In the genomic region with DNA sequence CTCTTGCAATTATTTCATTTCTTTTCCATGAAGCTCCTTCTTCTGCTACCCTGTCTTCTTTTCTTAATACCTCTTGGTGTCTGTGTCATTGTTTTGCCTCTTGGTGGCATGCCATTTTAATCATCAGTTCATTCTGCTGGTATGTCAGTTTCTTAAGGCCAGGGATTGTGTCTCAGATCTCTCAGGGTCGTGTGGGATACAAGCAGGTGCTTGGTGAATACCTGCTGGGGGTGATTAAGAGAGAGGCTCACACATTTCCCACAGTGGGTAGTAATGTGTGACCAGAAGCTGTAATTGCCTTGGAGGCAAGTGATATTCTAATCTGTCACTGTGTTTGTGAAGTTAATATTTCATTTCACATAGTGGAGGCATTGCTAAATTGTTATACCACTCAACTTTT, we compare ENCODE assay signal across 17 cellular contexts.
DNase-seq lines count a peak whose midpoint lies in the region; ATAC-seq and TF ChIP-seq lines count a peak whose summit lies in the region.
"Had no signal": no experiment of that assay in that cellular context is flagged by ENCODE, and none has a peak within 500 bp of the region (broad histone marks: within the 10 kb centered on the region; RNA-seq: fewer than 3 reads in every experiment).

No MANE protein-coding gene starts in this region.

- H3K27ac ChIP-seq in GM23338 (ENCODE audit: low read depth): no peak overlapping the region
- no peak overlapping the region for H3K27ac ChIP-seq in effector memory CD4-positive, alpha-beta T cell (ENCODE audit: insufficient read depth, low read length, poor library complexity, severe bottlenecking)
- H3K27ac ChIP-seq: C4-2B, HL-60 had no signal

- H3K4me2 ChIP-seq in GM23338: no peak overlapping the region

- H3F3A ChIP-seq in GM23338 (replicated peaks; ENCODE audit: low read depth): no peaks in the 10 kb centered on the region

- no peak overlapping the region for H2AFZ ChIP-seq in GM23338

- no peaks in the 10 kb centered on the region for H3K36me3 ChIP-seq in GM23338 (ENCODE audit: insufficient read depth)
- H3K36me3 ChIP-seq in effector memory CD4-positive, alpha-beta T cell (ENCODE audit: control insufficient read depth, insufficient read depth, low read length): no peaks in the 10 kb centered on the region
- H3K36me3 ChIP-seq: HAP-1 had no signal

- H3K4me3 ChIP-seq in epithelial cell of proximal tubule (ENCODE audit: low read depth, low read length) (no peak overlapping the region), GM23338 (no peak overlapping the region)
- H3K4me3 ChIP-seq in effector memory CD4-positive, alpha-beta T cell (ENCODE audit: insufficient read depth, low read depth, low read length, poor library complexity, severe bottlenecking): no peak overlapping the region
- H3K4me3 ChIP-seq: GM12878, HAP-1 had no signal

- no peaks in the 10 kb centered on the region for H3K27me3 Mint-ChIP-seq in GM23338 (ENCODE audit: insufficient read depth, low read depth, poor library complexity)
- H3K27me3 Mint-ChIP-seq: CD4-positive, alpha-beta T cell had no signal

- no peak for TF ChIP-seq CTCF in epithelial cell of proximal tubule (conservative IDR thresholded peaks at IDR 0.05; ENCODE audit: low read depth, low read length)
- no peak for TF ChIP-seq CTCF in GM23338 (conservative IDR thresholded peaks at IDR 0.05; ENCODE audit: low read depth in 2 of 2)

- H3K9me2 ChIP-seq in GM23338 (ENCODE audit: insufficient read depth): peaks cover 12% of the 10 kb centered on the region

- ATAC-seq in GM23338: no peak
- ATAC-seq: GM12878 had no signal

- in situ Hi-C loops in Caki2 (cut with HindIII; ENCODE audit: low pct_unique_long_range_greater_than_20kb, low sequenced_read_pairs): no loop called here

- H3K79me2 ChIP-seq in GM23338 (replicated peaks; ENCODE audit: insufficient read depth): no peaks in the 10 kb centered on the region

- H3K27ac Mint-ChIP-seq in GM23338: no peak overlapping the region
- H3K27ac Mint-ChIP-seq: CD4-positive, alpha-beta T cell had no signal

- DNase-seq in COR-L47 (lab: John Stamatoyannopoulos, UW) (peak; percentile 16), Caki2 (ENCODE audit: low read depth) (peak; percentile 12), epithelial cell of proximal tubule (ENCODE audit: low read depth) (peak; percentile 19), renal cortical epithelial cell (ENCODE audit: low read depth) (peak; percentile 55), GM23338 (ENCODE audit: low spot score) (no peak)
- DNase-seq in effector memory CD4-positive, alpha-beta T cell: no peak
- DNase-seq: ACHN; Calu3; CD4-positive, alpha-beta T cell; DMS 273 treated with DMSO at 0.1 percent for 48 hours; DMS53; DND-41; EL had no signal

- no peaks in the 10 kb centered on the region for H4K20me1 ChIP-seq in GM23338 (replicated peaks; ENCODE audit: insufficient read depth)

- no peaks in the 10 kb centered on the region for H3K9me3 ChIP-seq in effector memory CD4-positive, alpha-beta T cell (ENCODE audit: control insufficient read depth, low read length)
- H3K9me3 ChIP-seq: HAP-1 had no signal

- no peak overlapping the region for H3K4me3 Mint-ChIP-seq in GM23338
- H3K4me3 Mint-ChIP-seq: CD4-positive, alpha-beta T cell had no signal

- H3K4me1 ChIP-seq in GM23338 (ENCODE audit: insufficient read depth): no peaks in the 10 kb centered on the region; the same call in 1 of the 2 replicates
- H3K4me1 ChIP-seq in effector memory CD4-positive, alpha-beta T cell (ENCODE audit: control insufficient read depth, insufficient read depth, low read length, poor library complexity, severe bottlenecking): no peaks in the 10 kb centered on the region
- H3K4me1 ChIP-seq: HAP-1 had no signal

- no peaks in the 10 kb centered on the region for H3K36me3 Mint-ChIP-seq in GM23338 (ENCODE audit: low read depth)

- no peaks in the 10 kb centered on the region for H3K27me3 ChIP-seq in GM23338 (ENCODE audit: insufficient read depth)
- H3K27me3 ChIP-seq in effector memory CD4-positive, alpha-beta T cell (replicated peaks; ENCODE audit: control insufficient read depth, insufficient read depth, low read length, poor library complexity, severe bottlenecking): peaks cover 5% of the 10 kb centered on the region

- peaks cover 14% of the 10 kb centered on the region for H3K4me1 Mint-ChIP-seq in GM23338

- H3K9me3 Mint-ChIP-seq in GM23338: no peaks in the 10 kb centered on the region
- H3K9me3 Mint-ChIP-seq: CD4-positive, alpha-beta T cell had no signal

TF ChIP-seq in GM23338, 12 proteins besides CTCF, POLR2A, EP300 and RAD21:
- no peak for TF ChIP-seq ZNF331 (CRISPR knock-in tag; IDR thresholded peaks at IDR 0.05; ENCODE audit: low read depth)
- no peak for TF ChIP-seq ZNF114 (CRISPR knock-in tag; IDR thresholded peaks at IDR 0.05)
- no peak for TF ChIP-seq CREB1 (CRISPR knock-in tag; IDR thresholded peaks at IDR 0.05; ENCODE audit: low read depth)
- no peak for TF ChIP-seq EZH2phosphoT487 (IDR thresholded peaks at IDR 0.05; ENCODE audit: unreplicated experiment)
- TF ChIP-seq STAT1 (IDR thresholded peaks at IDR 0.05; ENCODE audit: unreplicated experiment): no peak
TF ChIP-seq in GM23338: peak in this region for 0.

Comparison
In these comparisons a context has a peak if more than half of its experiments do, and no peak if none do; other contexts are left out.
1. DNase-seq: peak in COR-L47 (single experiment), Caki2 (single experiment), epithelial cell of proximal tubule (single experiment) and renal cortical epithelial cell (single experiment); none in GM23338 (single experiment) and effector memory CD4-positive, alpha-beta T cell (0 of 3).